In the genomic region with DNA sequence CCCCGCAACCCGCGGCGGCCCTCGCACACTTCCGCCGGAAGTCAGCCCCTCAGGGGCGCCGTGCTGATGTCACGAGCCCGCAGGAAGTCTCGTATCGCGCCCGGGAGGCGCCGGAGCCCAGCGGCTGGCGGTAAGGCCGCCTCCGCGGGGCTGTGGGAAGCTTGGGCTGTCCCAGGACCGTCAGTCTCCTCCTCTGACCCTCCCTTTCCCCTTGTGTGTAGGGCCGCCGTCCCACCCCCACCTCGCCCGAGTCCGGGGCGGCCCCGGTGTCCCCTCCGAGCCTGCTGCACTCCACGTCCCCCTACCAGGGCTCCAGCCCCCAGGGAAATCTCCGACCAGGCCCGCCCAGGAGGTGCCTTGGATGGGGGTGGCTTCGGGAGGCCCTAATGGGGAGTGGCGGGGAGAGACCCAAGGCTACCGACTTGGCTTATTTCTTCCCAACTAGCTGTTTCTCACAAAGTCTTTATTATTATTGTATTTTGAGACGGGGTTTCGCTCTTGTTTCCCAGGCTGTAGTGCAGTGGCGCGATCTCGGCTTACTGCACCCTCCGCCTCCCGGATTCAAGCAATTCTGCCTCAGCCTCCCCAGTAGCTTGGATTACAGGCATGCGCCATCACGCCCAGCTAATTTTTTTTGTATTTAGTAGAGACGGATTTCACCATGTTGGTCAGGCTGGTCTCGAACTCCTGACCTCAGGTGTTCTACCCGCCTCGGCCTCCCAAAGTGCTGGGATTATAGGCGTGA, we compare ENCODE assay signal across 8 cellular contexts. TPM values are rescaled to one million over a fixed set of nuclear protein-coding genes. Genes with fewer than 3 reads are reported as not detected.
A peak's percentile ranks its signal among the peaks of the same experiment; 100 is the strongest.
DNase-seq lines count a peak whose midpoint lies in the region; ATAC-seq lines count a peak whose summit lies in the region.

A gene (plus strand): TSS at position 86 of the 745 bp plus-strand sequence. CDS start 3,108 bp downstream, outside the sequence.

- peak within 1 kb of the TSS; percentile 94 for H3K56ac ChIP-seq in mesendoderm (ENCODE audit: low read length)

- no peaks in the 10 kb centered on the region for H3K9me3 Mint-ChIP-seq in effector memory CD8-positive, alpha-beta T cell

- peaks cover 22% of the 10 kb centered on the region for H3K36me3 Mint-ChIP-seq in effector memory CD8-positive, alpha-beta T cell (ENCODE audit: insufficient read depth)

- peak; percentile 99 for ATAC-seq in GM19468 (IDR thresholded peaks at IDR 0.05; ENCODE audit: extremely low read depth, unreplicated experiment)
- ATAC-seq in effector memory CD8-positive, alpha-beta T cell (replicated peaks) = peak; percentile 97

- H3K27ac Mint-ChIP-seq in effector memory CD8-positive, alpha-beta T cell = peak within 1 kb of the TSS; percentile 92 to 96

- H3K4me3 ChIP-seq in mesendoderm (ENCODE audit: low read length) = peak within 1 kb of the TSS; percentile 67

- H3K4me3 Mint-ChIP-seq in effector memory CD8-positive, alpha-beta T cell = peak within 1 kb of the TSS; percentile 86 to 87

- no peaks in the 10 kb centered on the region for H3K4me1 ChIP-seq in mesendoderm (ENCODE audit: control insufficient read depth, low read depth, low read length)

- peaks cover 5 to 13% of the 10 kb centered on the region in 2 donors for H3K4me1 Mint-ChIP-seq in effector memory CD8-positive, alpha-beta T cell (ENCODE audit: low read depth in 2 of 2)

- no peak within 1 kb of the TSS for H2AK5ac ChIP-seq in mesendoderm (ENCODE audit: low read length)

- H2BK5ac ChIP-seq in mesendoderm (ENCODE audit: low read length) = peak within 1 kb of the TSS; percentile 74

- H3K4ac ChIP-seq in mesendoderm (ENCODE audit: low read depth, low read length) = peak within 1 kb of the TSS; percentile 60

- H3K79me2 ChIP-seq in mesendoderm (ENCODE audit: control insufficient read depth, insufficient read depth, low read length) = no peaks in the 10 kb centered on the region

- no peak within 1 kb of the TSS for H2BK15ac ChIP-seq in mesendoderm (replicated peaks; ENCODE audit: low read depth)

- H3K18ac ChIP-seq in mesendoderm (ENCODE audit: low read length) = peak within 1 kb of the TSS; percentile 62

- peaks cover 3% of the 10 kb centered on the region for H3K36me3 ChIP-seq in mesendoderm (ENCODE audit: control insufficient read depth, insufficient read depth, low read length)

- H3K9ac ChIP-seq in mesendoderm (ENCODE audit: low read length) = peak within 1 kb of the TSS; percentile 91

- no peaks in the 10 kb centered on the region for H3K79me1 ChIP-seq in mesendoderm (ENCODE audit: low read length)

- CTCF ChIA-PET in activated CD8-positive, alpha-beta memory T cell treated with anti-CD3 and anti-CD28 coated beads for 36 hours (lab: Charles Lee) = interaction anchor here (1.4 to 1.5 kb wide), 2 partner anchors 12 to 14 kb away, joined by 3 to 6 read pairs; a partner anchor contains a TSS

- peak within 1 kb of the TSS; percentile 80 for H3K27ac ChIP-seq in mesendoderm (ENCODE audit: low read depth, low read length)

- H3K23ac ChIP-seq in mesendoderm (ENCODE audit: low read length) = no peak within 1 kb of the TSS

- H2BK120ac ChIP-seq in mesendoderm (ENCODE audit: low read depth, low read length) = no peak within 1 kb of the TSS

- peaks cover 4 to 5% of the 10 kb centered on the region in 2 donors for H3K27me3 Mint-ChIP-seq in effector memory CD8-positive, alpha-beta T cell

- DNase-seq in CMK (ENCODE audit: low read depth) (peak; percentile 74), HS-27A (ENCODE audit: low read depth) (peak; percentile 50), mesendoderm (peak; percentile 90)
- peak; percentile 73 for DNase-seq in NK-92 treated with Interleukin-12 subunit alpha and Interleukin-12 subunit beta, amount 100 ng/mL, for 24 hours (lab: John Stamatoyannopoulos, UW)
- peak; percentile 81 to 84 (median 83) for DNase-seq in effector memory CD8-positive, alpha-beta T cell
- DNase-seq in stimulated activated CD8-positive, alpha-beta memory T cell treated with anti-CD3 and anti-CD28 coated beads, Interleukin-12 subunit alpha, Interleukin-12 subunit beta, amount 100 ng/mL, for 4 hours (ENCODE audit: low read depth) = peak; percentile 81

- peak within 1 kb of the TSS; percentile 59 for H4K8ac ChIP-seq in mesendoderm (ENCODE audit: low read depth, low read length)

- no CpG with 5 or more reads among the region's 51 CpGs for WGBS in mesendoderm (ENCODE audit: extremely low coverage, insufficient coverage, low lambda C conversion rate)

- no peaks in the 10 kb centered on the region for H3K27me3 ChIP-seq in mesendoderm (ENCODE audit: insufficient read depth, low read length, poor library complexity)

- no peak within 1 kb of the TSS for H4K5ac ChIP-seq in mesendoderm (ENCODE audit: low read length)

- POLR2A ChIA-PET in activated CD8-positive, alpha-beta memory T cell treated with anti-CD3 and anti-CD28 coated beads for 36 hours (lab: Charles Lee) = interaction anchor here (0.6 to 1.0 kb wide), 2 partner anchors 14 to 33 kb away, joined by 3 read pairs; no protein-coding TSS in a partner anchor

- H3K4me2 ChIP-seq in mesendoderm (ENCODE audit: low read length) = peak within 1 kb of the TSS; percentile 71

RNA-seq across cellular contexts. Expression of the gene that starts here (rescaled TPM):
- 10 to 100 TPM; 28.5 to 30.1 TPM for total RNA-seq in activated CD8-positive, alpha-beta memory T cell treated with anti-CD3 and anti-CD28 coated beads for 36 hours
- polyA plus RNA-seq in mesendoderm (2013, experiment 1 of 2) = 47.4 TPM
- 43.1 TPM for polyA plus RNA-seq in mesendoderm (2013, experiment 2 of 2)

Comparison
In these comparisons a context has a peak if more than half of its experiments do, and no peak if none do; other contexts are left out.
1. Peak in every context shown above with its lines: DNase-seq, ATAC-seq, H3K4me3 ChIP-seq and H3K27ac ChIP-seq.